23 cellular contexts compared by ENCODE assay signal in genomic region chr7:129789652-129790051, GRCh38.
DNase-seq lines count a peak whose midpoint lies in the region; ATAC-seq, FAIRE-seq and TF ChIP-seq lines count a peak whose summit lies in the region.
"Had no signal": no experiment of that assay in that cellular context is flagged by ENCODE, and none has a peak within 500 bp of the region (broad histone marks: within the 10 kb centered on the region; RNA-seq: fewer than 3 reads in every experiment).

No MANE protein-coding gene starts in this region.

- H3K9ac ChIP-seq in K562 (ENCODE audit: insufficient read depth in 1 of 2, low read depth in 2 of 2, low read length in 2 of 2) = no peak overlapping the region
- H3K9ac ChIP-seq: BLaER1 treated with 17β-estradiol and CSF1 and Interleukin-3, amounts not matched to agents 10 nM and 100 nM; GM23248 had no signal

- no peak for TF ChIP-seq EP300 in K562 (IDR thresholded peaks at IDR 0.05; ENCODE audit: low read length)

- TF ChIP-seq CTCF in K562 (IDR thresholded peaks at IDR 0.05 in 2 of 3, conservative IDR thresholded peaks at IDR 0.05 in 1 of 3; ENCODE audit: insufficient read depth in 2 of 3, low read depth in 1 of 3, low read length in 3 of 3) = no peak

- H3K4me2 ChIP-seq in K562 (ENCODE audit: insufficient read depth, low read length) = no peak overlapping the region
- H3K4me2 ChIP-seq: A549; BLaER1 treated with 17β-estradiol and CSF1 and Interleukin-3, amounts not matched to agents 10 nM and 100 nM had no signal

- in situ Hi-C loops in K562 (cut with MboI) = no loop called here

- WGBS in K562 (ENCODE audit: insufficient coverage, low coverage, missing lambda C conversion rate) = 0% methylated on average over 1 of the region's 1 CpG

- BruUV-seq in K562 (replicated peaks; lab: Mats Ljungman, UMichigan) = no TSS peak

- H3K4me1 ChIP-seq in K562 (replicated peaks in 1 of 2; ENCODE audit: control insufficient read depth in 2 of 2, insufficient read depth in 2 of 2, low read length in 2 of 2) = peaks cover 7 to 20% of the 10 kb centered on the region in 2 experiments; a peak in 3 of 5 replicates
- H3K4me1 ChIP-seq: A549, Caco-2 had no signal

- no peak for TF ChIP-seq RAD21 in K562 (CRISPR knock-in tag; conservative IDR thresholded peaks at IDR 0.05 in 1 of 2, IDR thresholded peaks at IDR 0.05 in 1 of 2)

- H2AFZ ChIP-seq in K562 (ENCODE audit: low read depth, low read length) = no peak overlapping the region
- H2AFZ ChIP-seq: GM23248 had no signal

- 0 out of 2 replicates have a peak, but pooled peaks cover 3% of the 10 kb centered on the region for H4K20me1 ChIP-seq in K562 (replicated peaks; ENCODE audit: control insufficient read depth, insufficient read depth, low read length)

- intact Hi-C loops in K562 (cut with micrococcal nuclease) = no loop called here

- no peaks in the 10 kb centered on the region for H3K9me3 ChIP-seq in K562 (replicated peaks; ENCODE audit: control insufficient read depth, insufficient read depth, low read depth, low read length)
- H3K9me3 ChIP-seq: A549; BLaER1 treated with 17β-estradiol and CSF1 and Interleukin-3, amounts not matched to agents 10 nM and 100 nM; Caco-2 had no signal

- FAIRE-seq in K562 (lab: Jason Lieb, UNC) = no peak
- FAIRE-seq: A549 had no signal

- H3K36me3 ChIP-seq in K562 (ENCODE audit: control insufficient read depth, insufficient read depth, low read length) = no peaks in the 10 kb centered on the region
- H3K36me3 ChIP-seq: BLaER1 treated with 17β-estradiol and CSF1 and Interleukin-3, amounts not matched to agents 10 nM and 100 nM had no signal

- CTCF ChIA-PET in K562 (lab: Yijun Ruan, JAX; ENCODE audit: low intra/inter-chr PET ratio) = no interaction called here

- H3K9me1 ChIP-seq in K562 (ENCODE audit: control insufficient read depth, insufficient read depth, low read length) = no peaks in the 10 kb centered on the region

- no peak overlapping the region for H3K27ac ChIP-seq in K562 (ENCODE audit: extremely low read depth, low read depth, low read length)
- H3K27ac ChIP-seq: A549; BLaER1 treated with 17β-estradiol and CSF1 and Interleukin-3, amounts not matched to agents 10 nM and 100 nM; GM23248; RWPE1 had no signal

- DNase-seq in Daoy (ENCODE audit: low read depth) (peak; percentile 11), NCI-H1694 (lab: John Stamatoyannopoulos, UW) (peak; percentile 26), NCI-H82 treated with DMSO at 0.1 percent for 48 hours (lab: John Stamatoyannopoulos, UW; ENCODE audit: unreplicated experiment) (peak; percentile 29), K562 (ENCODE audit: extremely low read depth in 1 of 4, low spot score in 3 of 4) (no peak), NCI-H446 treated with DMSO at 0.1 percent for 48 hours (lab: John Stamatoyannopoulos, UW) (no peak), inferior parietal cortex (ENCODE audit: extremely low spot score) (no peak), COLO668 (lab: John Stamatoyannopoulos, UW; ENCODE audit: unreplicated experiment) (no peak)
- DNase-seq: AML-193; Caco-2; CD4-positive, alpha-beta memory T cell; DMS79 treated with DMSO at 0.1 percent for 48 hours; NCI-H1092; NCI-H1417 treated with DMSO at 0.1 percent for 48 hours; NCI-H187 treated with DMSO at 0.1 percent for 48 hours; NCI-H774; SHP77; T-helper 9 cell had no signal

- H3K27me3 ChIP-seq in K562 (ENCODE audit: control insufficient read depth in 2 of 2, insufficient read depth in 2 of 2, low read length in 2 of 2) = no peaks in the 10 kb centered on the region

- H3K79me2 ChIP-seq in K562 (ENCODE audit: control insufficient read depth, insufficient read depth, low read length) = no peaks in the 10 kb centered on the region

- H3K4me3 ChIP-seq in K562 = no peak overlapping the region
- H3K4me3 ChIP-seq: A549; BLaER1 treated with 17β-estradiol and CSF1 and Interleukin-3, amounts not matched to agents 10 nM and 100 nM; GM23248 had no signal

- POLR2A ChIA-PET in K562 (lab: Yijun Ruan, JAX) = interaction anchor here (0.6 to 1.7 kb wide), 3 partner anchors 10 to 1396 kb away, joined by 3 to 10 read pairs (median 3); no protein-coding TSS in a partner anchor

- ATAC-seq in K562 (no peak), GM19324 (IDR thresholded peaks at IDR 0.05; ENCODE audit: low FRiP score, unreplicated experiment) (no peak)
- ATAC-seq: A549, Panc1 had no signal

- no peak for TF ChIP-seq POLR2A in K562 (conservative IDR thresholded peaks at IDR 0.05)

TF ChIP-seq in K562, 482 proteins besides CTCF, POLR2A, EP300 and RAD21:
- no peak for TF ChIP-seq ZNF280B (CRISPR knock-in tag; IDR thresholded peaks at IDR 0.05)
- TF ChIP-seq ZNF717 (CRISPR knock-in tag; IDR thresholded peaks at IDR 0.05) = no peak
- TF ChIP-seq ZNF449 (CRISPR knock-in tag; IDR thresholded peaks at IDR 0.05) = no peak
- TF ChIP-seq FIP1L1 (IDR thresholded peaks at IDR 0.05; ENCODE audit: low read depth, low read length, poor library complexity, severe bottlenecking) = no peak
- TF ChIP-seq DACH1 (IDR thresholded peaks at IDR 0.05; ENCODE audit: partially characterized antibody) = peak; percentile 45
- peak; percentile 26; the same call in 1 of the 2 replicates for TF ChIP-seq CBFA2T3 (IDR thresholded peaks at IDR 0.05)
- no peak for TF ChIP-seq ZBED1 (IDR thresholded peaks at IDR 0.05)
- no peak for TF ChIP-seq BRF1 (IDR thresholded peaks at IDR 0.05; ENCODE audit: borderline replicate concordance, extremely low read depth, insufficient read length)
- TF ChIP-seq MYC (IDR thresholded peaks at IDR 0.05; ENCODE audit: low read depth, low read length) = no peak
- TF ChIP-seq MYC (CRISPR knock-in tag; IDR thresholded peaks at IDR 0.05; ENCODE audit: borderline replicate concordance, low read depth) = no peak

Comparison
In these comparisons a context has a peak if more than half of its experiments do, and no peak if none do; other contexts are left out.
1. DNase-seq: peak in Daoy (single experiment), NCI-H1694 (single experiment) and NCI-H82 treated with DMSO at 0.1 percent for 48 hours (single experiment); none in K562 (0 of 4), NCI-H446 treated with DMSO at 0.1 percent for 48 hours (single experiment), inferior parietal cortex (single experiment) and COLO668 (single experiment).